Comparison of ENCODE assay signal across 18 cellular contexts in genomic region chr10:102691701-102692100, GRCh38. TPM values are rescaled to one million over a fixed set of nuclear protein-coding genes. Genes with fewer than 3 reads are reported as not detected.
DNase-seq lines count a peak whose midpoint lies in the region; ATAC-seq and TF ChIP-seq lines count a peak whose summit lies in the region.
"Had no signal": no experiment of that assay in that cellular context is flagged by ENCODE, and none has a peak within 500 bp of the region (broad histone marks: within the 10 kb centered on the region; RNA-seq: fewer than 3 reads in every experiment).

No MANE protein-coding gene starts in this region.

- H3K27ac Mint-ChIP-seq in endothelial cell (ENCODE audit: unreplicated experiment): peak overlapping the region; percentile 58
- no peak overlapping the region for H3K27ac Mint-ChIP-seq in CD4-positive, alpha-beta T cell

- CTCF ChIA-PET in CD4-positive, alpha-beta T cell (lab: Charles Lee): interaction anchor here (1.2 kb wide), 1 partner anchor 17 kb away, joined by 3 read pairs; no protein-coding TSS in a partner anchor

- no peak overlapping the region for H2BK15ac ChIP-seq in mesenchymal stem cell (ENCODE audit: low read depth, poor library complexity, severe bottlenecking)

- peaks cover 12 to 24% of the 10 kb centered on the region in 2 experiments for H3K36me3 ChIP-seq in mesenchymal stem cell (ENCODE audit: control insufficient read depth in 1 of 2, insufficient read depth in 2 of 2, low read depth in 1 of 2, low read length in 2 of 2)

- H3K9me3 ChIP-seq in mesenchymal stem cell (ENCODE audit: control insufficient read depth, low read length): no peaks in the 10 kb centered on the region
- no peaks in the 10 kb centered on the region for H3K9me3 ChIP-seq in CD4-positive, alpha-beta T cell (ENCODE audit: control insufficient read depth, low read length)
- H3K9me3 ChIP-seq: BE2C, HAP-1 had no signal

- WGBS in mesenchymal stem cell: 100% methylated on average over 3 of the region's 4 CpGs

- DNase-seq in AG20443 (ENCODE audit: low spot score) (peak; percentile 47), NCI-H1436 (lab: John Stamatoyannopoulos, UW) (peak; percentile 44), endothelial cell (ENCODE audit: low spot score) (no peak), mesenchymal stem cell (peak; percentile 50), AML-193 (lab: John Stamatoyannopoulos, UW) (no peak), activated gamma-delta T cell (lab: John Stamatoyannopoulos, UW) (no peak), DMS114 treated with DMSO at 0.1 percent for 48 hours (lab: John Stamatoyannopoulos, UW; ENCODE audit: unreplicated experiment) (no peak)
- DNase-seq in CD4-positive, alpha-beta T cell: no peak
- DNase-seq: ACHN; BE2C; Calu3; CD4-positive, alpha-beta memory T cell; NCI-H1417 treated with DMSO at 0.1 percent for 48 hours; NCI-H2081; NCI-H345; NK-92 treated with Interleukin-12 subunit alpha and Interleukin-12 subunit beta, amount 100 ng/mL, for 24 hours; SHP77 treated with DMSO at 0.1 percent for 48 hours had no signal

- no peak overlapping the region for H2BK120ac ChIP-seq in mesenchymal stem cell (ENCODE audit: low read depth, low read length)

- H3K79me1 ChIP-seq in mesenchymal stem cell (replicated peaks; ENCODE audit: low read length, poor library complexity, severe bottlenecking): no peaks in the 10 kb centered on the region

- no peak overlapping the region for H3K4ac ChIP-seq in mesenchymal stem cell (ENCODE audit: low read depth in 1 of 2, low read length in 2 of 2)

- no peak overlapping the region for H4K8ac ChIP-seq in mesenchymal stem cell (ENCODE audit: low read length)

- no peak overlapping the region for H3K4me2 ChIP-seq in mesenchymal stem cell (ENCODE audit: low read length, poor library complexity, severe bottlenecking)

- H3K23ac ChIP-seq in mesenchymal stem cell (ENCODE audit: low read length in 2 of 2): no peak overlapping the region

- intact Hi-C loops in CD4-positive, alpha-beta T cell (cut with DNase I, micrococcal nuclease): no loop called here

- no peaks in the 10 kb centered on the region for H3K27me3 Mint-ChIP-seq in endothelial cell (ENCODE audit: unreplicated experiment)
- no peaks in the 10 kb centered on the region for H3K27me3 Mint-ChIP-seq in CD4-positive, alpha-beta T cell
- H3K27me3 Mint-ChIP-seq: CD4-positive, alpha-beta memory T cell had no signal

- no peak overlapping the region for H2BK5ac ChIP-seq in mesenchymal stem cell (ENCODE audit: low read depth, low read length, poor library complexity, severe bottlenecking)

- H3K4me1 ChIP-seq in mesenchymal stem cell (ENCODE audit: control insufficient read depth, insufficient read depth, low read depth, low read length): no peaks in the 10 kb centered on the region
- H3K4me1 ChIP-seq: BE2C, HAP-1 had no signal

- H2AK5ac ChIP-seq in mesenchymal stem cell (ENCODE audit: low read length, severe bottlenecking): no peak overlapping the region

- peaks cover 4% of the 10 kb centered on the region for H3K36me3 Mint-ChIP-seq in endothelial cell (ENCODE audit: low read depth, unreplicated experiment)
- H3K36me3 Mint-ChIP-seq in CD4-positive, alpha-beta T cell (ENCODE audit: low read depth): peaks cover 26% of the 10 kb centered on the region

- no peaks in the 10 kb centered on the region for H3K27me3 ChIP-seq in mesenchymal stem cell (ENCODE audit: control insufficient read depth in 1 of 2, insufficient read depth in 1 of 2, low read length in 2 of 2)
- H3K27me3 ChIP-seq in CD4-positive, alpha-beta T cell (ENCODE audit: control insufficient read depth, insufficient read depth, low read length): no peaks in the 10 kb centered on the region
- H3K27me3 ChIP-seq: BE2C had no signal

- H3K27ac ChIP-seq in mesenchymal stem cell (ENCODE audit: low read length, poor library complexity, severe bottlenecking): no peak overlapping the region
- no peak overlapping the region for H3K27ac ChIP-seq in CD4-positive, alpha-beta T cell (ENCODE audit: low read depth, low read length)

- no peak for ATAC-seq in CD4-positive, alpha-beta T cell (ENCODE audit: poor library complexity)

- POLR2A ChIA-PET in CD4-positive, alpha-beta T cell (lab: Charles Lee): no interaction called here

- H3K9me3 Mint-ChIP-seq in endothelial cell (ENCODE audit: unreplicated experiment): no peaks in the 10 kb centered on the region
- no peaks in the 10 kb centered on the region for H3K9me3 Mint-ChIP-seq in CD4-positive, alpha-beta T cell
- H3K9me3 Mint-ChIP-seq: CD4-positive, alpha-beta memory T cell had no signal

- H3K4me3 Mint-ChIP-seq in endothelial cell (ENCODE audit: unreplicated experiment): no peak overlapping the region
- H3K4me3 Mint-ChIP-seq in CD4-positive, alpha-beta T cell: no peak overlapping the region
- H3K4me3 Mint-ChIP-seq: CD4-positive, alpha-beta memory T cell had no signal

- H2AFZ ChIP-seq in mesenchymal stem cell (ENCODE audit: low read depth, low read length): no peak overlapping the region

- H3K4me3 ChIP-seq in mesenchymal stem cell (ENCODE audit: insufficient read depth in 1 of 2, low read depth in 1 of 2, low read length in 2 of 2): no peak overlapping the region
- H3K4me3 ChIP-seq: HAP-1 had no signal

- H4K91ac ChIP-seq in mesenchymal stem cell (ENCODE audit: low read length): no peak overlapping the region

- H3K4me1 Mint-ChIP-seq in endothelial cell (ENCODE audit: unreplicated experiment): peaks cover 4% of the 10 kb centered on the region
- H3K4me1 Mint-ChIP-seq in CD4-positive, alpha-beta T cell (ENCODE audit: low read depth): no peaks in the 10 kb centered on the region

- H3K14ac ChIP-seq in mesenchymal stem cell (ENCODE audit: low read length in 2 of 2): no peak overlapping the region

- TF ChIP-seq CTCF in endothelial cell (IDR thresholded peaks at IDR 0.05; ENCODE audit: unreplicated experiment): no peak
- no peak for TF ChIP-seq CTCF in CD4-positive, alpha-beta T cell (IDR thresholded peaks at IDR 0.05)

- no peak overlapping the region for H2BK12ac ChIP-seq in mesenchymal stem cell (ENCODE audit: low read length in 2 of 2)

- H3K18ac ChIP-seq in mesenchymal stem cell (ENCODE audit: low read depth in 1 of 2, low read length in 2 of 2): no peak overlapping the region

- peak overlapping the region; percentile 47 for H3K9ac ChIP-seq in mesenchymal stem cell (ENCODE audit: low read length)

RNA-seq across cellular contexts. Expression of gene ARL3, which starts 22.5 kb away (rescaled TPM):
- total RNA-seq in endothelial cell (ENCODE audit: unreplicated experiment): 9.0 TPM
- 24.6 TPM for polyA plus RNA-seq in mesenchymal stem cell (2013, experiment 1 of 2)
- polyA plus RNA-seq in mesenchymal stem cell (2013, experiment 2 of 2): 25.9 TPM
- 1 to 10 TPM in 1 of 2 experiments, under 1 TPM in 1; 0.99 to 1.3 TPM for total RNA-seq in CD4-positive, alpha-beta T cell

RNA-seq across cellular contexts. Expression of gene SFXN2, which starts 22.7 kb away (rescaled TPM):
- total RNA-seq in endothelial cell (ENCODE audit: unreplicated experiment): 6.3 TPM
- 3.8 TPM for polyA plus RNA-seq in mesenchymal stem cell (2013, experiment 1 of 2)
- 3.7 TPM for polyA plus RNA-seq in mesenchymal stem cell (2013, experiment 2 of 2)
- total RNA-seq in CD4-positive, alpha-beta T cell: 1 to 10 TPM; 6.4 to 7.6 TPM

RNA-seq across cellular contexts. Expression of gene TRIM8, which starts 47.4 kb away (rescaled TPM):
- 219 TPM for total RNA-seq in endothelial cell (ENCODE audit: unreplicated experiment)
- polyA plus RNA-seq in mesenchymal stem cell (2013, experiment 1 of 2): 113 TPM
- 115 TPM for polyA plus RNA-seq in mesenchymal stem cell (2013, experiment 2 of 2)
- total RNA-seq in CD4-positive, alpha-beta T cell: 10 to 100 TPM; 80.9 to 81.6 TPM

RNA-seq across cellular contexts. Expression of gene WBP1L, which starts 52.0 kb away (rescaled TPM):
- 49.4 TPM for total RNA-seq in endothelial cell (ENCODE audit: unreplicated experiment)
- polyA plus RNA-seq in mesenchymal stem cell (2013, experiment 1 of 2): 59.1 TPM
- 58.7 TPM for polyA plus RNA-seq in mesenchymal stem cell (2013, experiment 2 of 2)
- total RNA-seq in CD4-positive, alpha-beta T cell: 1 to 10 TPM; 6.1 to 6.5 TPM

Comparison
In these comparisons a context has a peak if more than half of its experiments do, and no peak if none do; other contexts are left out.
1. DNase-seq: peak in AG20443 (single experiment), NCI-H1436 (single experiment) and mesenchymal stem cell (single experiment); none in endothelial cell (single experiment), AML-193 (0 of 2), CD4-positive, alpha-beta T cell (0 of 10), activated gamma-delta T cell (single experiment) and DMS114 treated with DMSO at 0.1 percent for 48 hours (single experiment).